8 cellular contexts compared by ENCODE assay signal in the genomic region with DNA sequence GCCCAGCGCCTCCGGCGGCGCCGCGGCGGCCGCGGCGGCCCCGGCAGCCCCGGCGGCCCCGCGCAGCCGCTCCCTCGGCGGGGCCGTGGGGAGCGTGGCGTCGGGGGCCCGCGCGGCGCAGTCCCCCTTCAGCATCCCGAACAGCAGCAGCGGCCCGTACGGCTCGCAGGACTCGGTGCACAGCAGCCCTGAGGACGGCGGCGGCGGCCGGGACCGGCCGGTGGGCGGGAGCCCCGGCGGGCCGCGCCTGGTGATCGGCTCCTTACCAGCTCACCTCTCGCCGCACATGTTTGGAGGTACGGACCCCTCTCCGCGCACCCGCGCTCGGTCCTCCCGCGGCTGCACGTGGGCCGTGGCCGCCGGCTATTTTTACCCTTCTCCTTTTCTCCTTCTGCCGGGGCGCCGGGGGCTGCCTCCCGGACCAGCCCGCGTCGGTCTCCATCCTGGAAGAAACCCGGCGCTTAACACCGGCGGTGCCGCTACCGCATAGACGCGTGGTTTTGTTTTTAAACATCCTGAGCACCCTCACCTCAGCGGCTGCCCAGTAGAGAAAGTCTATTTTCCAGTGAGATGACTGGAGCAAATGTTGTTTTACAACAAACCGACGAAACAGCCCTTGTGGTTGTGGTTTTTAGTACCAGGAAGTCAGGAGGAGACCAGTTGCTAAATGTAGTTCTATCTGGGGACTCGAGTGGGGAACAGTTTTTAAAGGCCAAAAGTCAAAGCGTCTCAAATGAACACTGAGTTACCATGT. TPM values are rescaled to one million over a fixed set of nuclear protein-coding genes. Genes with fewer than 3 reads are reported as not detected.
A peak's percentile ranks its signal among the peaks of the same experiment; 100 is the strongest.
DNase-seq lines count a peak whose midpoint lies in the region; ATAC-seq and TF ChIP-seq lines count a peak whose summit lies in the region.

No MANE protein-coding gene starts in this region.

- TF ChIP-seq CTCF in LNCaP clone FGC (IDR thresholded peaks at IDR 0.05; ENCODE audit: control insufficient read depth, extremely low read depth, insufficient read depth), result no peak
- no peak for TF ChIP-seq CTCF in WI38 (IDR thresholded peaks at IDR 0.05; ENCODE audit: low read depth, low read length)
- TF ChIP-seq CTCF in chondrocyte (IDR thresholded peaks at IDR 0.05), result peak; percentile 20
- TF ChIP-seq CTCF in lower leg skin (IDR thresholded peaks at IDR 0.05), result no peak

- DNase-seq in EH (ENCODE audit: low read depth) (peak; percentile 62), LNCaP clone FGC (ENCODE audit: low read depth) (no peak), chondrocyte (ENCODE audit: low spot score) (no peak), lower leg skin (ENCODE audit: low spot score in 2 of 2) (peak in 1 of 2 donors; percentile 87), NCI-H1436 treated with DMSO at 0.1 percent for 48 hours (lab: John Stamatoyannopoulos, UW) (no peak)
- DNase-seq in stimulated activated CD4-positive, alpha-beta T cell treated with anti-CD3 and anti-CD28 coated beads, TNF-alpha, amount 100 ng/mL, for 48 hours (ENCODE audit: low read depth in 3 of 3), result peak; percentile 28 to 45 (median 33)

- H3K27ac Mint-ChIP-seq in chondrocyte (ENCODE audit: unreplicated experiment), result peak overlapping the region; percentile 81

- 0 to 1% methylated on average over 32 to 53 of the region's 79 CpGs for WGBS in lower leg skin, 2 donors

- H3K4me3 ChIP-seq in LNCaP clone FGC (ENCODE audit: low read depth, low read length), result peak overlapping the region; percentile 64
- H3K4me3 ChIP-seq in WI38 (ENCODE audit: low read depth, low read length), result peak overlapping the region; percentile 62
- H3K4me3 ChIP-seq in lower leg skin (ENCODE audit: low read depth, poor library complexity, severe bottlenecking), result peak overlapping the region; percentile 78

- peak overlapping the region; percentile 83 for H3K4me3 Mint-ChIP-seq in chondrocyte (ENCODE audit: unreplicated experiment)

- no peaks in the 10 kb centered on the region for H3K27me3 Mint-ChIP-seq in chondrocyte (ENCODE audit: low read depth)

- peaks cover 23% of the 10 kb centered on the region for H3K4me1 Mint-ChIP-seq in chondrocyte (ENCODE audit: low read depth)

- H3K36me3 Mint-ChIP-seq in chondrocyte (ENCODE audit: low read depth), result no peaks in the 10 kb centered on the region

- ATAC-seq in GM21723 (IDR thresholded peaks at IDR 0.05; ENCODE audit: unreplicated experiment), result peak; percentile 8

- no peak for TF ChIP-seq POLR2A in lower leg skin (IDR thresholded peaks at IDR 0.05)

- no peaks in the 10 kb centered on the region for H3K9me3 Mint-ChIP-seq in chondrocyte (ENCODE audit: low read depth)

- intact Hi-C loops in lower leg skin (cut with DNase I; ENCODE audit: low total_unique reads), result loop anchor here (5.0 kb wide), 1 partner anchor 217 kb away; a partner anchor contains a TSS

RNA-seq across cellular contexts. Expression of a gene that starts 1.3 kb away (rescaled TPM):
- 4.8 to 5.3 TPM (median 5.1 TPM) in 3 replicates for total RNA-seq in chondrocyte
- total RNA-seq in lower leg skin, result 10 to 100 TPM; 32.9 to 43.1 (median 35.4) TPM

Comparison
In these comparisons a context has a peak if more than half of its experiments do, and no peak if none do; other contexts are left out.
1. DNase-seq: peak in EH (single experiment) and stimulated activated CD4-positive, alpha-beta T cell treated with anti-CD3 and anti-CD28 coated beads, TNF-alpha, amount 100 ng/mL, for 48 hours (3 of 3); none in LNCaP clone FGC (single experiment), chondrocyte (single experiment) and NCI-H1436 treated with DMSO at 0.1 percent for 48 hours (single experiment).
2. Peak in every context shown above with its lines, with median percentiles within 50 percentile points of each other: H3K4me3 ChIP-seq.